Comparison of ENCODE assay signal across 24 cellular contexts in the genomic region with DNA sequence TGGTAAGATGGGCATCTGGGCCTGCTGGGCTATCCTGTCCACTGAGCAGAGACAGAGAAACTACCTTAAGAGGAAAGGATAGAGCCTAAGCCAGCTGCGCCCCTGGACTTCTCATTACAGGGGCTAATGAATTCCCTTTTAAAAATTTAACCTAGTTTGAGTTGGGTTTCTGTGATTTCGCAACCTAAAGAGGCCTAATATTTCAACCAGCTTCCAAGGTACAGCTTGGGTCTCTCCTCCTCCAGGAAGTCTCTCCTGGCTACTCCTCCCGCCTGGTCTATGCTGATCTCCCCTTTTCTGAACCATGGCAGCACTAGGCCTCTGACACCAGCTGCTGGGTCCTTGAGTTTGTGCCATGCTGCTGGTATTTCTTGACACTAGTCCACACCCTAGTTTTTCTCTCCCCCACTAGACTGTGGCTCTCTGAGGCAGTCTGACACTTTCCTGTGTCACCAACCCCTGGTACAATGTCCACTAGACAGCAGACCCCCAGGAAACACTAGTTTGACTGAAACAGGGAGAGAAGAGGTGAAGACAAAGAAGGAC. TPM values are rescaled to one million over a fixed set of nuclear protein-coding genes. Genes with fewer than 3 reads are reported as not detected.
"Had no signal": no experiment of that assay in that cellular context is flagged by ENCODE, and none has a peak within 500 bp of the region (broad histone marks: within the 10 kb centered on the region; RNA-seq: fewer than 3 reads in every experiment).

No MANE protein-coding gene starts in this region.

- FAIRE-seq: kidney, small intestine, urothelium cell line had no signal

- H3K4me3 ChIP-seq: mucosa of descending colon, ovary, psoas muscle, thoracic aorta had no signal

- H3K9me3 ChIP-seq: mucosa of descending colon, ovary, psoas muscle, thoracic aorta had no signal

- H3K4me3 Mint-ChIP-seq: activated naive CD8-positive, alpha-beta T cell; activated T-helper 1 cell treated with anti-CD3 and anti-CD28 coated beads, Interleukin-12 subunit alpha, Interleukin-12 subunit beta, Interleukin-2, Interleukin-4 antibody, amounts not matched to agents 30 ng/mL and 10 ng/mL and 1 ng/mL, durations not matched to agents 14 hours and 24 hours and 36 hours; memory B cell; natural killer cell; stimulated activated memory B cell treated with anti-CD40 and anti-IgM and Interleukin-4, amounts not matched to agents 10 μg/mL and 1 μg/mL and 100 μg/mL, for 72 hours had no signal

- H3K27ac Mint-ChIP-seq: activated naive CD8-positive, alpha-beta T cell; activated T-helper 1 cell treated with anti-CD3 and anti-CD28 coated beads, Interleukin-12 subunit alpha, Interleukin-12 subunit beta, Interleukin-2, Interleukin-4 antibody, amounts not matched to agents 30 ng/mL and 10 ng/mL and 1 ng/mL, durations not matched to agents 14 hours and 24 hours and 36 hours; memory B cell; stimulated activated memory B cell treated with anti-CD40 and anti-IgM and Interleukin-4, amounts not matched to agents 10 μg/mL and 1 μg/mL and 100 μg/mL, for 72 hours had no signal

- DNase-seq: activated CD4-positive, alpha-beta T cell treated with anti-CD3 and anti-CD28 coated beads, Interleukin-2, amount 50 U/mL, for 4 hours; activated gamma-delta T cell treated with Interleukin-2 at 50 U/mL for 16 hours; amniotic stem cell; foreskin melanocyte; head of caudate nucleus; kidney; mucosa of descending colon; natural killer cell; ovary; psoas muscle; right cardiac atrium; small intestine; stimulated activated CD4-positive, alpha-beta T cell treated with anti-CD3 and anti-CD28 coated beads, Interleukin-15, amount 100 ng/mL, for 24 hours; stimulated activated CD4-positive, alpha-beta T cell treated with anti-CD3 and anti-CD28 coated beads, Interleukin-4, amount 100 ng/mL, for 1 hour; T-helper 1 cell; WERI-Rb-1 had no signal

- H3K27me3 ChIP-seq: ovary had no signal

- H3K4me1 Mint-ChIP-seq: memory B cell; stimulated activated memory B cell treated with anti-CD40 and anti-IgM and Interleukin-4, amounts not matched to agents 10 μg/mL and 1 μg/mL and 100 μg/mL, for 72 hours had no signal

- H3K27ac ChIP-seq: epithelial cell of prostate, psoas muscle, thoracic aorta, WERI-Rb-1 had no signal

- ATAC-seq: left lobe of liver; mucosa of descending colon; natural killer cell; psoas muscle; right cardiac atrium; stimulated activated memory B cell treated with anti-CD40 and anti-IgM and Interleukin-4, amounts not matched to agents 10 μg/mL and 1 μg/mL and 100 μg/mL, for 72 hours had no signal

- H3K36me3 ChIP-seq: ovary, thoracic aorta, WERI-Rb-1 had no signal

- H3K9me3 Mint-ChIP-seq: activated T-helper 1 cell treated with anti-CD3 and anti-CD28 coated beads, Interleukin-12 subunit alpha, Interleukin-12 subunit beta, Interleukin-2, Interleukin-4 antibody, amounts not matched to agents 30 ng/mL and 10 ng/mL and 1 ng/mL, durations not matched to agents 14 hours and 24 hours and 36 hours; memory B cell; natural killer cell; stimulated activated memory B cell treated with anti-CD40 and anti-IgM and Interleukin-4, amounts not matched to agents 10 μg/mL and 1 μg/mL and 100 μg/mL, for 72 hours had no signal

- H3K36me3 Mint-ChIP-seq: memory B cell; natural killer cell; stimulated activated memory B cell treated with anti-CD40 and anti-IgM and Interleukin-4, amounts not matched to agents 10 μg/mL and 1 μg/mL and 100 μg/mL, for 72 hours had no signal

RNA-seq across cellular contexts. Expression of a gene that starts 30.5 kb away (rescaled TPM):
- total RNA-seq: activated T-helper 1 cell treated with anti-CD3 and anti-CD28 coated beads, Interleukin-12 subunit alpha, Interleukin-12 subunit beta, Interleukin-2, Interleukin-4 antibody, amounts not matched to agents 30 ng/mL and 10 ng/mL and 1 ng/mL, durations not matched to agents 14 hours and 24 hours and 36 hours had no signal
